20 cellular contexts compared by ENCODE assay signal in genomic region chr12:82522285-82522684, GRCh38.
DNase-seq lines count a peak whose midpoint lies in the region; ATAC-seq and TF ChIP-seq lines count a peak whose summit lies in the region.
"Had no signal": no experiment of that assay in that cellular context is flagged by ENCODE, and none has a peak within 500 bp of the region (broad histone marks: within the 10 kb centered on the region; RNA-seq: fewer than 3 reads in every experiment).

No MANE protein-coding gene starts in this region.

- H2AFZ ChIP-seq in GM23338 (peak overlapping the region; percentile 48; the same call in 1 of the 2 replicates), OCI-LY7 (ENCODE audit: low read length) (no peak overlapping the region)

- POLR2A ChIA-PET in CD4-positive, alpha-beta T cell (lab: Charles Lee), result no interaction called here
- POLR2A ChIA-PET in OCI-LY7 (lab: Charles Lee), result no interaction called here

- no TSS peak for BruUV-seq in OCI-LY7 (replicated peaks; lab: Mats Ljungman, UMichigan)

- no peaks in the 10 kb centered on the region for H3K27me3 Mint-ChIP-seq in GM23338 (ENCODE audit: insufficient read depth, low read depth, poor library complexity)
- no peaks in the 10 kb centered on the region for H3K27me3 Mint-ChIP-seq in nephron (ENCODE audit: low read depth)
- H3K27me3 Mint-ChIP-seq in CD4-positive, alpha-beta T cell, result peaks cover 6% of the 10 kb centered on the region
- H3K27me3 Mint-ChIP-seq: CD4-positive, CD25-positive, alpha-beta regulatory T cell had no signal

- H3K4me3 Mint-ChIP-seq in GM23338, result no peak overlapping the region
- H3K4me3 Mint-ChIP-seq in nephron, result no peak overlapping the region
- H3K4me3 Mint-ChIP-seq in CD4-positive, alpha-beta T cell, result no peak overlapping the region
- H3K4me3 Mint-ChIP-seq: CD14-positive monocyte; CD4-positive, CD25-positive, alpha-beta regulatory T cell; CD8-positive, alpha-beta T cell had no signal

- TF ChIP-seq CTCF in GM23338 (conservative IDR thresholded peaks at IDR 0.05; ENCODE audit: low read depth in 2 of 2) (no peak), VCaP (conservative IDR thresholded peaks at IDR 0.05) (no peak), nephron (IDR thresholded peaks at IDR 0.05; ENCODE audit: unreplicated experiment in 3 of 3) (no peak), OCI-LY7 (conservative IDR thresholded peaks at IDR 0.05; ENCODE audit: low read length) (no peak)
- no peak for TF ChIP-seq CTCF in CD4-positive, alpha-beta T cell (IDR thresholded peaks at IDR 0.05)

- H4K20me1 ChIP-seq in GM23338 (replicated peaks; ENCODE audit: insufficient read depth), result no peaks in the 10 kb centered on the region
- H4K20me1 ChIP-seq in OCI-LY7 (ENCODE audit: insufficient read depth, low read length), result no peaks in the 10 kb centered on the region
- H4K20me1 ChIP-seq: BLaER1 had no signal

- H3K79me2 ChIP-seq in GM23338 (replicated peaks; ENCODE audit: insufficient read depth) (no peaks in the 10 kb centered on the region), OCI-LY7 (ENCODE audit: insufficient read depth, low read depth, low read length) (no peaks in the 10 kb centered on the region)

- H3K4me1 Mint-ChIP-seq in GM23338 (no peaks in the 10 kb centered on the region), nephron (peaks cover 36% of the 10 kb centered on the region)
- H3K4me1 Mint-ChIP-seq in CD4-positive, alpha-beta T cell (ENCODE audit: low read depth), result no peaks in the 10 kb centered on the region
- H3K4me1 Mint-ChIP-seq: CD14-positive monocyte; CD4-positive, CD25-positive, alpha-beta regulatory T cell had no signal

- H3K27ac Mint-ChIP-seq in GM23338, result no peak overlapping the region
- H3K27ac Mint-ChIP-seq in nephron, result peak overlapping the region; percentile 96 to 97 (median 97)
- H3K27ac Mint-ChIP-seq in CD4-positive, alpha-beta T cell, result no peak overlapping the region
- H3K27ac Mint-ChIP-seq: CD14-positive monocyte; CD8-positive, alpha-beta T cell had no signal

- intact Hi-C loops in CD4-positive, alpha-beta T cell (cut with DNase I, micrococcal nuclease), result no loop called here
- intact Hi-C loops in OCI-LY7 (cut with micrococcal nuclease; ENCODE audit: unreplicated experiment), result no loop called here

- H3K9me3 Mint-ChIP-seq in GM23338 (no peaks in the 10 kb centered on the region), nephron (no peaks in the 10 kb centered on the region)
- H3K9me3 Mint-ChIP-seq in CD4-positive, alpha-beta T cell, result no peaks in the 10 kb centered on the region
- H3K9me3 Mint-ChIP-seq: CD14-positive monocyte; CD4-positive, CD25-positive, alpha-beta regulatory T cell; CD8-positive, alpha-beta T cell had no signal

- H3K27ac ChIP-seq in GM23338 (ENCODE audit: low read depth) (no peak overlapping the region), VCaP (peak overlapping the region; percentile 63; the same call in 1 of the 2 replicates), OCI-LY7 (ENCODE audit: low read depth, low read length, poor library complexity, severe bottlenecking) (no peak overlapping the region)
- H3K27ac ChIP-seq in CD4-positive, alpha-beta T cell (ENCODE audit: low read depth, low read length), result no peak overlapping the region
- H3K27ac ChIP-seq: BLaER1 had no signal

- CTCF ChIA-PET in CD4-positive, alpha-beta T cell (lab: Charles Lee), result no interaction called here
- CTCF ChIA-PET in OCI-LY7 (lab: Charles Lee; ENCODE audit: unreplicated experiment), result no interaction called here

- H3K36me3 Mint-ChIP-seq in GM23338 (ENCODE audit: low read depth) (no peaks in the 10 kb centered on the region), nephron (ENCODE audit: low read depth) (no peaks in the 10 kb centered on the region)
- no peaks in the 10 kb centered on the region for H3K36me3 Mint-ChIP-seq in CD4-positive, alpha-beta T cell (ENCODE audit: low read depth)
- H3K36me3 Mint-ChIP-seq: CD14-positive monocyte; CD4-positive, CD25-positive, alpha-beta regulatory T cell; CD8-positive, alpha-beta T cell had no signal

- H3K4me3 ChIP-seq in GM23338 (no peak overlapping the region), OCI-LY7 (ENCODE audit: low read depth, low read length, poor library complexity, severe bottlenecking) (no peak overlapping the region)
- H3K4me3 ChIP-seq: BLaER1 had no signal

- H3K4me1 ChIP-seq in GM23338 (ENCODE audit: insufficient read depth), result no peaks in the 10 kb centered on the region
- H3K4me1 ChIP-seq in OCI-LY7 (ENCODE audit: insufficient read depth, low read length, poor library complexity, severe bottlenecking), result no peaks in the 10 kb centered on the region
- H3K4me1 ChIP-seq: BE2C, BLaER1 had no signal

- H3K9me3 ChIP-seq in CD4-positive, alpha-beta T cell (ENCODE audit: control insufficient read depth, low read length), result no peaks in the 10 kb centered on the region
- H3K9me3 ChIP-seq in OCI-LY7 (ENCODE audit: low read length), result no peaks in the 10 kb centered on the region
- H3K9me3 ChIP-seq: BE2C, BLaER1, Caco-2 had no signal

- DNase-seq in GM23338 (ENCODE audit: low spot score) (no peak), left lobe of liver (ENCODE audit: low spot score) (no peak), OCI-LY7 (ENCODE audit: low spot score) (no peak)
- no peak for DNase-seq in CD4-positive, alpha-beta T cell
- no peak for DNase-seq in effector CD4-positive, alpha-beta T cell
- DNase-seq: 8988T; ACHN; BE2C; C1 segment of cervical spinal cord; Caco-2; Calu3; CD4-positive, CD25-positive, alpha-beta regulatory T cell; CD8-positive, alpha-beta T cell; DMS79 treated with DMSO at 0.1 percent for 48 hours; GF-D8 had no signal

- ATAC-seq in GM23338 (no peak), left lobe of liver (peak; percentile 34), HG02973 (IDR thresholded peaks at IDR 0.05; ENCODE audit: unreplicated experiment) (no peak)
- no peak for ATAC-seq in CD4-positive, alpha-beta T cell (ENCODE audit: poor library complexity)
- ATAC-seq: CD8-positive, alpha-beta T cell had no signal

- H3K36me3 ChIP-seq in GM23338 (ENCODE audit: insufficient read depth) (no peaks in the 10 kb centered on the region), OCI-LY7 (ENCODE audit: insufficient read depth, low read length) (no peaks in the 10 kb centered on the region)
- H3K36me3 ChIP-seq: BE2C, BLaER1 had no signal

- H3K4me2 ChIP-seq in GM23338 (no peak overlapping the region), OCI-LY7 (ENCODE audit: low read length) (no peak overlapping the region)
- H3K4me2 ChIP-seq: BLaER1 had no signal

- no peaks in the 10 kb centered on the region for H3K27me3 ChIP-seq in GM23338 (ENCODE audit: insufficient read depth)
- peaks cover 4% of the 10 kb centered on the region for H3K27me3 ChIP-seq in CD4-positive, alpha-beta T cell (ENCODE audit: control insufficient read depth, insufficient read depth, low read length)
- H3K27me3 ChIP-seq: BE2C, BLaER1 had no signal

- H3F3A ChIP-seq in GM23338 (replicated peaks; ENCODE audit: low read depth), result no peaks in the 10 kb centered on the region

- no peaks in the 10 kb centered on the region for H3K9me2 ChIP-seq in GM23338 (ENCODE audit: insufficient read depth)
- no peaks in the 10 kb centered on the region for H3K9me2 ChIP-seq in OCI-LY7 (ENCODE audit: insufficient read depth, low read length)

TF ChIP-seq in GM23338, 12 proteins besides CTCF, POLR2A, EP300 and RAD21 (continues in another document):
- TF ChIP-seq STAT1 (IDR thresholded peaks at IDR 0.05; ENCODE audit: unreplicated experiment) (no peak), POLR2AphosphoS5 (IDR thresholded peaks at IDR 0.05; ENCODE audit: low read depth) (no peak), REST (IDR thresholded peaks at IDR 0.05; ENCODE audit: unreplicated experiment) (no peak), EZH2phosphoT487 (IDR thresholded peaks at IDR 0.05; ENCODE audit: unreplicated experiment) (no peak), EZH2 (IDR thresholded peaks at IDR 0.05; ENCODE audit: low read depth, unreplicated experiment) (no peak)

Comparison
In these comparisons a context has a peak if more than half of its experiments do, and no peak if none do; other contexts are left out.
1. H3K27ac Mint-ChIP-seq: peak in nephron (3 of 3); none in GM23338 (single experiment) and CD4-positive, alpha-beta T cell (single experiment).